Comparison of ENCODE assay signal across 11 cellular contexts in genomic region chr2:48562281-48562680, GRCh38. TPM values are rescaled to one million over a fixed set of nuclear protein-coding genes. Genes with fewer than 3 reads are reported as not detected.
"Had no signal": no experiment of that assay in that cellular context is flagged by ENCODE, and none has a peak within 500 bp of the region (broad histone marks: within the 10 kb centered on the region; RNA-seq: fewer than 3 reads in every experiment).

No MANE protein-coding gene starts in this region.

- H3K36me3 ChIP-seq: HAP-1 had no signal

- ATAC-seq: HCT116 had no signal

- DNase-seq: GM23248, GOT3, H7, HFFc6, Karpas-422, KBM-7 had no signal

- H2AFZ ChIP-seq: GM23248 had no signal

- FAIRE-seq: HTR-8/SVneo had no signal

- H3K9me3 ChIP-seq: HAP-1 had no signal

- H3K4me1 ChIP-seq: HAP-1 had no signal

- H3K27ac ChIP-seq: GM23248, KMS-11 had no signal

- H3K9ac ChIP-seq: GM23248, KMS-11 had no signal

- H3K4me2 ChIP-seq: KMS-11 had no signal

- H3K4me3 ChIP-seq: GM23248, HAP-1 had no signal

RNA-seq across cellular contexts. Expression of gene STON1, which starts 32.3 kb away (rescaled TPM):
- total RNA-seq: HT-29 had no signal

RNA-seq across cellular contexts. Expression of gene GTF2A1L, which starts 55.4 kb away (rescaled TPM):
- total RNA-seq: HFFc6, HT-29 had no signal
